1 cellular context compared by ENCODE assay signal in genomic region chr12:99454539-99455172, GRCh38.
TF ChIP-seq lines count a peak whose summit lies in the region.

No MANE protein-coding gene starts in this region.

TF ChIP-seq in SK-N-SH, 30 proteins besides CTCF, POLR2A, EP300 and RAD21 (continued from another document):
- TF ChIP-seq RXRA (IDR thresholded peaks at IDR 0.05; ENCODE audit: borderline replicate concordance, low read depth): no peak
- no peak for TF ChIP-seq JUND (IDR thresholded peaks at IDR 0.05)
- no peak for TF ChIP-seq CHD2 (IDR thresholded peaks at IDR 0.05; ENCODE audit: low read length, partially characterized antibody)
- TF ChIP-seq USF1 (IDR thresholded peaks at IDR 0.05; ENCODE audit: borderline replicate concordance, low read depth): no peak
- no peak for TF ChIP-seq MAX (IDR thresholded peaks at IDR 0.05; ENCODE audit: low read depth)
- TF ChIP-seq RCOR1 (IDR thresholded peaks at IDR 0.05; ENCODE audit: low read length): no peak
